In genomic region chr5:158600679-158601078, GRCh38 we compare ENCODE assay signal across 26 cellular contexts.
DNase-seq lines count a peak whose midpoint lies in the region; ATAC-seq, FAIRE-seq and TF ChIP-seq lines count a peak whose summit lies in the region.
"Had no signal": no experiment of that assay in that cellular context is flagged by ENCODE, and none has a peak within 500 bp of the region (broad histone marks: within the 10 kb centered on the region; RNA-seq: fewer than 3 reads in every experiment).

No MANE protein-coding gene starts in this region.

- no peak for DNase-seq in HepG2 (ENCODE audit: low spot score)
- DNase-seq in bronchial epithelial cell (ENCODE audit: low read depth) = no peak
- peak in 2 of 3 donors; percentile 59 to 78 for DNase-seq in right lobe of liver
- no peak for DNase-seq in activated CD4-positive, alpha-beta T cell treated with anti-CD3 and anti-CD28 coated beads, Interleukin-2, amount 50 U/mL, for 48 hours
- no peak for DNase-seq in colonic mucosa
- DNase-seq: AML-193; BE2C; C1 segment of cervical spinal cord; CD4-positive, alpha-beta memory T cell; CD4-positive, CD25-positive, alpha-beta regulatory T cell; CD8-positive, alpha-beta memory T cell; COR-L47; DMS 273 treated with DMSO at 0.1 percent for 48 hours; DMS153; DMS53; DMS79; DND-41; EL; GDM1 had no signal

- H3K4me1 ChIP-seq in liver (ENCODE audit: control insufficient read depth in 4 of 4, insufficient read depth in 4 of 4, low read length in 3 of 4) (no peaks in the 10 kb centered on the region), HepG2 (ENCODE audit: insufficient read depth, low read length) (no peaks in the 10 kb centered on the region), right lobe of liver (no peaks in the 10 kb centered on the region), colonic mucosa (no peaks in the 10 kb centered on the region)
- H3K4me1 ChIP-seq: A549 had no signal

- POLR2A ChIA-PET in HepG2 (lab: Yijun Ruan, JAX) = no interaction called here

- no peak overlapping the region for H3K4me3 ChIP-seq in liver (ENCODE audit: low read depth in 1 of 3, low read length in 3 of 3)
- H3K4me3 ChIP-seq in HepG2 (replicated peaks in 1 of 3; ENCODE audit: insufficient read depth in 1 of 3, low read depth in 2 of 3, low read length in 3 of 3) = no peak overlapping the region
- H3K4me3 ChIP-seq in bronchial epithelial cell (ENCODE audit: low read depth, low read length) = no peak overlapping the region
- H3K4me3 ChIP-seq in right lobe of liver = no peak overlapping the region
- no peak overlapping the region for H3K4me3 ChIP-seq in colonic mucosa
- H3K4me3 ChIP-seq: A549, BLaER1, GM12878 had no signal

- CTCF ChIA-PET in HepG2 (lab: Yijun Ruan, JAX; ENCODE audit: low intra/inter-chr PET ratio, low total read pairs) = no interaction called here

- TF ChIP-seq CTCF in liver (IDR thresholded peaks at IDR 0.05; ENCODE audit: low read depth, low read length, missing input control) (no peak), HepG2 (CRISPR knock-in tag; IDR thresholded peaks at IDR 0.05) (no peak), bronchial epithelial cell (IDR thresholded peaks at IDR 0.05; ENCODE audit: insufficient read depth, low read length, severe bottlenecking) (no peak), right lobe of liver (IDR thresholded peaks at IDR 0.05) (no peak), colonic mucosa (IDR thresholded peaks at IDR 0.05) (no peak)

- in situ Hi-C loops in HepG2 (cut with HindIII; ENCODE audit: extremely low pct_ligation_motif_present, low pct_unique_long_range_greater_than_20kb) = no loop called here

- H3K4me2 ChIP-seq in HepG2 (ENCODE audit: low read depth, low read length) = no peak overlapping the region
- H3K4me2 ChIP-seq: A549, BLaER1 had no signal

- BruUV-seq in HepG2 (replicated peaks; lab: Mats Ljungman, UMichigan) = no TSS peak

- H4K20me1 ChIP-seq in HepG2 (ENCODE audit: insufficient read depth, low read length) = no peaks in the 10 kb centered on the region
- H4K20me1 ChIP-seq: BLaER1 had no signal

- TF ChIP-seq RAD21 in liver (IDR thresholded peaks at IDR 0.05) (peak; percentile 16 to 46), HepG2 (CRISPR knock-in tag; IDR thresholded peaks at IDR 0.05) (no peak)

- ATAC-seq in HepG2 = no peak
- peak; percentile 27 to 89 (median 64) for ATAC-seq in right lobe of liver
- ATAC-seq in HG03520 (IDR thresholded peaks at IDR 0.05; ENCODE audit: unreplicated experiment) = no peak
- ATAC-seq: A549 had no signal

- FAIRE-seq in HepG2 (lab: Jason Lieb, UNC) (no peak), bronchial epithelial cell (lab: Jason Lieb, UNC) (peak; percentile 13)
- FAIRE-seq: A549, GM12878, GM12892 had no signal

- WGBS in liver = 36% methylated on average over 3 of the region's 3 CpGs
- 0% methylated on average over 3 of the region's 3 CpGs for WGBS in HepG2 (ENCODE audit: low lambda C conversion rate)
- 26% methylated on average over 2 of the region's 3 CpGs for WGBS in right lobe of liver (ENCODE audit: insufficient coverage, low coverage, low lambda C conversion rate, missing lambda C conversion rate)

- H3K27ac ChIP-seq in liver (ENCODE audit: low read depth in 1 of 2, low read length in 2 of 2) = no peak overlapping the region
- H3K27ac ChIP-seq in HepG2 (ENCODE audit: extremely low read length, insufficient read depth, low read length) = no peak overlapping the region
- H3K27ac ChIP-seq in right lobe of liver = no peak overlapping the region
- no peak overlapping the region for H3K27ac ChIP-seq in colonic mucosa
- H3K27ac ChIP-seq: 22Rv1, A549, BLaER1 had no signal

- no peak for TF ChIP-seq POLR2A in HepG2 (IDR thresholded peaks at IDR 0.05; ENCODE audit: insufficient read depth in 1 of 2, low read depth in 2 of 2, low read length in 2 of 2)
- no peak for TF ChIP-seq POLR2A in right lobe of liver (IDR thresholded peaks at IDR 0.05)

- intact Hi-C loops in HepG2 (cut with micrococcal nuclease; ENCODE audit: unreplicated experiment) = no loop called here
- intact Hi-C loops in right lobe of liver (cut with DNase I) = no loop called here
- intact Hi-C loops in colonic mucosa (cut with DNase I) = no loop called here

- no peaks in the 10 kb centered on the region for H3K36me3 ChIP-seq in liver (ENCODE audit: control insufficient read depth in 4 of 4, insufficient read depth in 3 of 4, low read depth in 1 of 4, low read length in 3 of 4)
- no peaks in the 10 kb centered on the region for H3K36me3 ChIP-seq in HepG2 (replicated peaks in 1 of 2; ENCODE audit: control insufficient read depth in 1 of 2, insufficient read depth in 2 of 2, low read length in 2 of 2)
- no peaks in the 10 kb centered on the region for H3K36me3 ChIP-seq in bronchial epithelial cell (ENCODE audit: control insufficient read depth, insufficient read depth, low read length)
- H3K36me3 ChIP-seq in right lobe of liver = no peaks in the 10 kb centered on the region
- H3K36me3 ChIP-seq in colonic mucosa = no peaks in the 10 kb centered on the region
- H3K36me3 ChIP-seq: BE2C had no signal

- H3K9ac ChIP-seq in liver (ENCODE audit: low read depth in 1 of 2, low read length in 2 of 2) (no peak overlapping the region), HepG2 (ENCODE audit: insufficient read depth, low read depth, low read length) (no peak overlapping the region), colonic mucosa (ENCODE audit: low read depth in 2 of 2, low read length in 2 of 2) (no peak overlapping the region)
- H3K9ac ChIP-seq: BLaER1 had no signal

- H3K27me3 ChIP-seq in liver (ENCODE audit: control insufficient read depth in 4 of 4, insufficient read depth in 4 of 4, low read length in 3 of 4) = no peaks in the 10 kb centered on the region
- H3K27me3 ChIP-seq in HepG2 (ENCODE audit: control insufficient read depth in 1 of 2, insufficient read depth in 2 of 2, low read length in 2 of 2) = no peaks in the 10 kb centered on the region
- no peaks in the 10 kb centered on the region for H3K27me3 ChIP-seq in bronchial epithelial cell (ENCODE audit: control insufficient read depth, insufficient read depth, low read length)
- H3K27me3 ChIP-seq in right lobe of liver = no peaks in the 10 kb centered on the region
- H3K27me3 ChIP-seq in colonic mucosa = no peaks in the 10 kb centered on the region
- H3K27me3 ChIP-seq: BE2C, BLaER1 had no signal

- H3K9me3 ChIP-seq in liver (ENCODE audit: control insufficient read depth in 4 of 4, low read length in 3 of 4) (no peaks in the 10 kb centered on the region), HepG2 (ENCODE audit: low read length) (peaks cover 6% of the 10 kb centered on the region), right lobe of liver (no peaks in the 10 kb centered on the region), colonic mucosa (no peaks in the 10 kb centered on the region)
- H3K9me3 ChIP-seq: A549, BE2C had no signal

- no peak overlapping the region for H2AFZ ChIP-seq in HepG2 (ENCODE audit: low read length)

- no peaks in the 10 kb centered on the region for H3K79me2 ChIP-seq in HepG2 (ENCODE audit: insufficient read depth, low read length)

- no peak for TF ChIP-seq EP300 in HepG2 (IDR thresholded peaks at IDR 0.05; ENCODE audit: low read depth in 2 of 2, low read length in 2 of 2)
- no peak for TF ChIP-seq EP300 in HepG2 (CRISPR knock-in tag; IDR thresholded peaks at IDR 0.05; ENCODE audit: borderline replicate concordance)

TF ChIP-seq in liver, 16 proteins besides CTCF, POLR2A, EP300 and RAD21 (continues in another document):
- TF ChIP-seq RXRA (IDR thresholded peaks at IDR 0.05) (peak; percentile 62 to 93), SP1 (IDR thresholded peaks at IDR 0.05) (no peak), HNF4A (conservative IDR thresholded peaks at IDR 0.05) (peak; percentile 66 to 90), FOXA2 (IDR thresholded peaks at IDR 0.05) (peak; percentile 25), NR2F2 (IDR thresholded peaks at IDR 0.05) (no peak), TAF1 (conservative IDR thresholded peaks at IDR 0.05) (no peak), ZBTB33 (IDR thresholded peaks at IDR 0.05) (no peak)

TF ChIP-seq in HepG2, 621 proteins besides CTCF, POLR2A, EP300 and RAD21 (continues in another document):
- TF ChIP-seq ZBTB10 (CRISPR knock-in tag; IDR thresholded peaks at IDR 0.05; ENCODE audit: borderline replicate concordance) = no peak
- no peak for TF ChIP-seq KLF13 (CRISPR knock-in tag; IDR thresholded peaks at IDR 0.05)
- TF ChIP-seq CBFB (CRISPR knock-in tag; IDR thresholded peaks at IDR 0.05) = no peak
- no peak for TF ChIP-seq BCL3 (CRISPR knock-in tag; IDR thresholded peaks at IDR 0.05)
- TF ChIP-seq ZNF740 (CRISPR knock-in tag; IDR thresholded peaks at IDR 0.05) = no peak
- TF ChIP-seq FOXK1 (CRISPR knock-in tag; IDR thresholded peaks at IDR 0.05; ENCODE audit: borderline replicate concordance, low read depth) = no peak

Comparison
In these comparisons a context has a peak if more than half of its experiments do, and no peak if none do; other contexts are left out.
1. ATAC-seq: peak in right lobe of liver (4 of 4); none in HepG2 (single experiment) and HG03520 (single experiment).
2. DNase-seq: peak in right lobe of liver (2 of 3); none in HepG2 (single experiment), bronchial epithelial cell (single experiment), activated CD4-positive, alpha-beta T cell treated with anti-CD3 and anti-CD28 coated beads, Interleukin-2, amount 50 U/mL, for 48 hours (0 of 2) and colonic mucosa (single experiment).